Comparison of ENCODE assay signal across 9 cellular contexts in genomic region chr3:181278468-181279238, GRCh38.
DNase-seq lines count a peak whose midpoint lies in the region; ATAC-seq and TF ChIP-seq lines count a peak whose summit lies in the region.
"Had no signal": no experiment of that assay in that cellular context is flagged by ENCODE, and none has a peak within 500 bp of the region (broad histone marks: within the 10 kb centered on the region; RNA-seq: fewer than 3 reads in every experiment).

No MANE protein-coding gene starts in this region.

- DNase-seq in AG04450 (ENCODE audit: low read depth, low spot score) (no peak), H7 (peak; percentile 11), Panc1 (ENCODE audit: low read depth, low spot score) (no peak), hepatocyte (ENCODE audit: low spot score) (no peak)
- DNase-seq in activated CD4-positive, CD25-positive, alpha-beta regulatory T cell treated with anti-CD3 and anti-CD28 coated beads, Interleukin-2, amount 50 U/mL, for 72 hours: no peak
- DNase-seq: SW 1271 had no signal

- ATAC-seq in Panc1 (no peak), HG03175 (IDR thresholded peaks at IDR 0.05; ENCODE audit: unreplicated experiment) (no peak), HG03521 (IDR thresholded peaks at IDR 0.05; ENCODE audit: unreplicated experiment) (no peak), HG02973 (IDR thresholded peaks at IDR 0.05; ENCODE audit: unreplicated experiment) (no peak)

- BruUV-seq in Panc1 (replicated peaks; lab: Mats Ljungman, UMichigan): no TSS peak

- H4K20me1 ChIP-seq in hepatocyte (ENCODE audit: insufficient read depth, poor library complexity, severe bottlenecking): no peaks in the 10 kb centered on the region

- no peak overlapping the region for H3K4me2 ChIP-seq in hepatocyte

- CTCF ChIA-PET in AG04450 (lab: Charles Lee): interaction anchor here (0.8 to 1.3 kb wide), 6 partner anchors 48 to 1350 kb away, joined by 3 to 5 read pairs (median 3); no protein-coding TSS in a partner anchor
- CTCF ChIA-PET in Panc1 (lab: Charles Lee): no interaction called here

- H3K9me3 ChIP-seq in AG04450 (ENCODE audit: control insufficient read depth, insufficient read depth, low read length) (no peaks in the 10 kb centered on the region), Panc1 (ENCODE audit: control insufficient read depth, insufficient read depth, low read depth, low read length) (no peaks in the 10 kb centered on the region), hepatocyte (ENCODE audit: low read depth) (no peaks in the 10 kb centered on the region)

- intact Hi-C loops in Panc1 (cut with micrococcal nuclease; ENCODE audit: unreplicated experiment): no loop called here

- 50% methylated on average over 5 of the region's 5 CpGs for WGBS in hepatocyte (ENCODE audit: low lambda C conversion rate, missing lambda C conversion rate)

- in situ Hi-C loops in Panc1 (cut with HindIII; ENCODE audit: low pct_unique_long_range_greater_than_20kb, low sequenced_read_pairs): no loop called here

- H3K27ac ChIP-seq in AG04450 (ENCODE audit: low read depth, low read length) (no peak overlapping the region), Panc1 (ENCODE audit: low read length) (no peak overlapping the region), hepatocyte (no peak overlapping the region)

- H3K4me3 ChIP-seq in AG04450 (ENCODE audit: low read depth, low read length) (no peak overlapping the region), H7 (ENCODE audit: insufficient read depth, low read depth, low read length) (no peak overlapping the region), Panc1 (ENCODE audit: low read depth in 2 of 2, low read length in 2 of 2) (no peak overlapping the region), hepatocyte (no peak overlapping the region)

- H3K36me3 ChIP-seq in H7 (replicated peaks; ENCODE audit: control insufficient read depth, insufficient read depth, low read length) (no peaks in the 10 kb centered on the region), Panc1 (ENCODE audit: control insufficient read depth, insufficient read depth, low read length) (no peaks in the 10 kb centered on the region), hepatocyte (replicated peaks; ENCODE audit: insufficient read depth, low read depth) (no peaks in the 10 kb centered on the region)

- H3K27me3 ChIP-seq in AG04450 (ENCODE audit: control insufficient read depth, insufficient read depth, low read length) (no peaks in the 10 kb centered on the region), H7 (ENCODE audit: control insufficient read depth, insufficient read depth, low read length) (no peaks in the 10 kb centered on the region), Panc1 (ENCODE audit: control insufficient read depth, insufficient read depth, low read length) (no peaks in the 10 kb centered on the region), hepatocyte (no peaks in the 10 kb centered on the region)

- no peak overlapping the region for H2AFZ ChIP-seq in hepatocyte

- H3K4me1 ChIP-seq in Panc1 (ENCODE audit: control insufficient read depth, insufficient read depth, low read length) (no peaks in the 10 kb centered on the region), hepatocyte (ENCODE audit: insufficient read depth) (no peaks in the 10 kb centered on the region)

- POLR2A ChIA-PET in AG04450 (lab: Yijun Ruan, JAX): no interaction called here
- POLR2A ChIA-PET in Panc1 (lab: Charles Lee): no interaction called here

- peak; percentile 41 for TF ChIP-seq CTCF in AG04450 (IDR thresholded peaks at IDR 0.05; ENCODE audit: low read depth, low read length)
- peak; percentile 36; the same call in 1 of the 2 replicates for TF ChIP-seq CTCF in Panc1 (IDR thresholded peaks at IDR 0.05)
- peak; percentile 20 for TF ChIP-seq CTCF in hepatocyte (IDR thresholded peaks at IDR 0.05; ENCODE audit: poor library complexity)

- no peaks in the 10 kb centered on the region for H3K79me2 ChIP-seq in hepatocyte

- H3K9me2 ChIP-seq in hepatocyte (replicated peaks; ENCODE audit: insufficient read depth): no peaks in the 10 kb centered on the region
